Comparison of ENCODE assay signal across 23 cellular contexts in the genomic region with DNA sequence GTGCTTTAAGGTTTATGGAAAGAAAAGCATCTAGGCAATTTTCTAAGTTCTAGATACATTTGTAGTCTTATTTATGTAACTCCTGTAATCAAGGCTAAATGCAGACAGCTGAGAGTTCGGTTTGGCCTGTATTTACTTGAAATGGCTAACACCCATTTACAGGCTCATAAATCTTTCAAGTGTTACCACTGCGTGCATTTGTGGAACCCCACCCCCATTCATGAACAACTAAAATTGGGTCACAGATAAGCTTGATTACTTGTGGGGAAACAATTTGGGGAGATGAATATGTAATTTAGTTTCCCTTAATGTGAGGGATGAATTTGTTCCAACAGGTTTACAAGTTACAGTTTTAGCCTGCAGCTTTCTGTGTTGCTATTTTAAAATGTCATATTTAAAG.
DNase-seq lines count a peak whose midpoint lies in the region; ATAC-seq, FAIRE-seq and TF ChIP-seq lines count a peak whose summit lies in the region.
"Had no signal": no experiment of that assay in that cellular context is flagged by ENCODE, and none has a peak within 500 bp of the region (broad histone marks: within the 10 kb centered on the region; RNA-seq: fewer than 3 reads in every experiment).

No MANE protein-coding gene starts in this region.

- ATAC-seq in K562 (no peak), HG02588 (IDR thresholded peaks at IDR 0.05; ENCODE audit: unreplicated experiment) (no peak)
- ATAC-seq: activated CD4-positive, CD25-positive, alpha-beta regulatory T cell treated with anti-CD3 and anti-CD28 coated beads, Interleukin-2, amount 50 U/mL, for 24 hours; natural killer cell treated with Interleukin-12 subunit alpha and Interleukin-12 subunit beta and Interleukin-15 and Interleukin-18, amount 100 ng/mL, for 72 hours; upper lobe of right lung had no signal

- H3K36me3 ChIP-seq in K562 (ENCODE audit: control insufficient read depth, insufficient read depth, low read length) (no peaks in the 10 kb centered on the region), smooth muscle cell (ENCODE audit: low read depth) (no peaks in the 10 kb centered on the region)
- H3K36me3 ChIP-seq: brain microvascular endothelial cell, upper lobe of right lung had no signal

- TF ChIP-seq RAD21 in K562 (CRISPR knock-in tag; conservative IDR thresholded peaks at IDR 0.05 in 1 of 2, IDR thresholded peaks at IDR 0.05 in 1 of 2): no peak

- H3K9me3 ChIP-seq in K562 (replicated peaks; ENCODE audit: control insufficient read depth, insufficient read depth, low read depth, low read length) (no peaks in the 10 kb centered on the region), smooth muscle cell (replicated peaks; ENCODE audit: low read depth) (no peaks in the 10 kb centered on the region)
- H3K9me3 ChIP-seq: upper lobe of right lung had no signal

- POLR2A ChIA-PET in HEK293T (lab: Yijun Ruan, JAX): interaction anchor here (1.0 kb wide), 1 partner anchor 361 kb away, joined by 3 read pairs; a partner anchor contains a TSS
- POLR2A ChIA-PET in K562 (lab: Yijun Ruan, JAX): interaction anchor here (1.0 kb wide), 1 partner anchor 9 kb away, joined by 4 read pairs; no protein-coding TSS in a partner anchor

- TF ChIP-seq EP300 in K562 (IDR thresholded peaks at IDR 0.05; ENCODE audit: low read length): no peak

- no peaks in the 10 kb centered on the region for H3K9me1 ChIP-seq in K562 (ENCODE audit: control insufficient read depth, insufficient read depth, low read length)

- H3F3A ChIP-seq in smooth muscle cell (ENCODE audit: low read depth): peaks cover 3% of the 10 kb centered on the region

- H3K4me3 ChIP-seq in K562: no peak overlapping the region
- no peak overlapping the region for H3K4me3 ChIP-seq in smooth muscle cell
- no peak overlapping the region for H3K4me3 ChIP-seq in coronary artery
- H3K4me3 ChIP-seq: upper lobe of right lung had no signal

- no peak for TF ChIP-seq CTCF in K562 (IDR thresholded peaks at IDR 0.05 in 2 of 3, conservative IDR thresholded peaks at IDR 0.05 in 1 of 3; ENCODE audit: insufficient read depth in 2 of 3, low read depth in 1 of 3, low read length in 3 of 3)
- TF ChIP-seq CTCF in smooth muscle cell (IDR thresholded peaks at IDR 0.05; ENCODE audit: borderline replicate concordance, insufficient read depth, poor library complexity, severe bottlenecking): no peak
- TF ChIP-seq CTCF in coronary artery (IDR thresholded peaks at IDR 0.05): no peak

- H4K20me1 ChIP-seq in K562 (replicated peaks; ENCODE audit: control insufficient read depth, insufficient read depth, low read length) (no peaks in the 10 kb centered on the region), smooth muscle cell (ENCODE audit: low read depth) (no peaks in the 10 kb centered on the region)

- DNase-seq in HEK293T (ENCODE audit: extremely low spot score) (no peak), NCI-H1436 (lab: John Stamatoyannopoulos, UW) (peak; percentile 54), K562 (ENCODE audit: extremely low read depth in 1 of 4, low spot score in 3 of 4) (peak in 1 of 4 experiments; percentile 7), smooth muscle cell (lab: John Stamatoyannopoulos, UW; ENCODE audit: unreplicated experiment) (no peak), coronary artery (ENCODE audit: low spot score) (no peak)
- no peak for DNase-seq in stimulated activated CD8-positive, alpha-beta memory T cell treated with anti-CD3 and anti-CD28 coated beads, Interleukin-4, amount 100 ng/mL, for 48 hours
- DNase-seq: activated CD4-positive, alpha-beta memory T cell treated with anti-CD3 and anti-CD28 coated beads for 36 hours; activated CD8-positive, alpha-beta memory T cell treated with anti-CD3 and anti-CD28 coated beads, Interleukin-2, amount 50 U/mL, for 4 hours; activated naive CD4-positive, alpha-beta T cell treated with anti-CD3 and anti-CD28 coated beads for 36 hours; brain microvascular endothelial cell; IMR-90; midbrain; NCI-H1694 treated with DMSO at 0.1 percent for 48 hours; NCI-H526; RPMI8226; T-helper 1 cell; upper lobe of right lung had no signal

- in situ Hi-C loops in K562 (cut with MboI): no loop called here

- 2% methylated on average over 2 of the region's 2 CpGs for WGBS in K562 (ENCODE audit: insufficient coverage, low coverage, missing lambda C conversion rate)
- WGBS in smooth muscle cell (ENCODE audit: low lambda C conversion rate): 7% methylated on average over 2 of the region's 2 CpGs

- CTCF ChIA-PET in HEK293T (lab: Yijun Ruan, JAX): no interaction called here
- CTCF ChIA-PET in K562 (lab: Yijun Ruan, JAX; ENCODE audit: low intra/inter-chr PET ratio): no interaction called here

- H3K4me1 ChIP-seq in K562 (replicated peaks in 1 of 2; ENCODE audit: control insufficient read depth in 2 of 2, insufficient read depth in 2 of 2, low read length in 2 of 2): no peaks in the 10 kb centered on the region; a peak in 2 of 5 replicates
- H3K4me1 ChIP-seq in smooth muscle cell (ENCODE audit: low read depth): peaks cover 15% of the 10 kb centered on the region

- TF ChIP-seq POLR2A in K562 (conservative IDR thresholded peaks at IDR 0.05): no peak

- no peaks in the 10 kb centered on the region for H3K27me3 ChIP-seq in K562 (ENCODE audit: control insufficient read depth in 2 of 2, insufficient read depth in 2 of 2, low read length in 2 of 2)
- no peaks in the 10 kb centered on the region for H3K27me3 ChIP-seq in smooth muscle cell (ENCODE audit: low read depth)
- H3K27me3 ChIP-seq: brain microvascular endothelial cell, upper lobe of right lung had no signal

- no TSS peak for BruUV-seq in K562 (replicated peaks; lab: Mats Ljungman, UMichigan)

- H3K9ac ChIP-seq in K562 (ENCODE audit: insufficient read depth in 1 of 2, low read depth in 2 of 2, low read length in 2 of 2) (no peak overlapping the region), smooth muscle cell (ENCODE audit: low read depth) (peak overlapping the region; percentile 9)

- no peak for FAIRE-seq in K562 (lab: Jason Lieb, UNC)
- FAIRE-seq: H1, islet of Langerhans had no signal

- H3K4me2 ChIP-seq in K562 (ENCODE audit: insufficient read depth, low read length) (no peak overlapping the region), smooth muscle cell (peak overlapping the region; percentile 9)

- H3K27ac ChIP-seq in K562 (ENCODE audit: extremely low read depth, low read depth, low read length) (no peak overlapping the region), smooth muscle cell (ENCODE audit: low read depth) (peak overlapping the region; percentile 92), coronary artery (no peak overlapping the region)
- H3K27ac ChIP-seq: brain microvascular endothelial cell, epithelial cell of prostate, upper lobe of right lung had no signal

- intact Hi-C loops in K562 (cut with micrococcal nuclease): no loop called here

- H2AFZ ChIP-seq in K562 (ENCODE audit: low read depth, low read length): no peak overlapping the region
- peak overlapping the region; percentile 45 for H2AFZ ChIP-seq in smooth muscle cell (ENCODE audit: low read depth)

- H3K79me2 ChIP-seq in K562 (ENCODE audit: control insufficient read depth, insufficient read depth, low read length) (no peaks in the 10 kb centered on the region), smooth muscle cell (ENCODE audit: low read depth) (no peaks in the 10 kb centered on the region)

TF ChIP-seq in HEK293T, 16 proteins besides CTCF, POLR2A, EP300 and RAD21:
- TF ChIP-seq LEF1 (IDR thresholded peaks at IDR 0.05; ENCODE audit: borderline replicate concordance) (no peak), L3MBTL2 (conservative IDR thresholded peaks at IDR 0.05) (no peak), SUZ12 (IDR thresholded peaks at IDR 0.05) (no peak), ARNT (IDR thresholded peaks at IDR 0.05) (no peak), FOXA1 (IDR thresholded peaks at IDR 0.05) (no peak), NFRKB (IDR thresholded peaks at IDR 0.05) (no peak)
- TF ChIP-seq, protein P1, sequence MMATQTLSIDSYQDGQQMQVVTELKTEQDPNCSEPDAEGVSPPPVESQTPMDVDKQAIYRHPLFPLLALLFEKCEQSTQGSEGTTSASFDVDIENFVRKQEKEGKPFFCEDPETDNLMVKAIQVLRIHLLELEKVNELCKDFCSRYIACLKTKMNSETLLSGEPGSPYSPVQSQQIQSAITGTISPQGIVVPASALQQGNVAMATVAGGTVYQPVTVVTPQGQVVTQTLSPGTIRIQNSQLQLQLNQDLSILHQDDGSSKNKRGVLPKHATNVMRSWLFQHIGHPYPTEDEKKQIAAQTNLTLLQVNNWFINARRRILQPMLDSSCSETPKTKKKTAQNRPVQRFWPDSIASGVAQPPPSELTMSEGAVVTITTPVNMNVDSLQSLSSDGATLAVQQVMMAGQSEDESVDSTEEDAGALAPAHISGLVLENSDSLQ (IDR thresholded peaks at IDR 0.05): peak; percentile 56

TF ChIP-seq in K562, 482 proteins besides CTCF, POLR2A, EP300 and RAD21 (continues in another document):
- TF ChIP-seq, protein P2, sequence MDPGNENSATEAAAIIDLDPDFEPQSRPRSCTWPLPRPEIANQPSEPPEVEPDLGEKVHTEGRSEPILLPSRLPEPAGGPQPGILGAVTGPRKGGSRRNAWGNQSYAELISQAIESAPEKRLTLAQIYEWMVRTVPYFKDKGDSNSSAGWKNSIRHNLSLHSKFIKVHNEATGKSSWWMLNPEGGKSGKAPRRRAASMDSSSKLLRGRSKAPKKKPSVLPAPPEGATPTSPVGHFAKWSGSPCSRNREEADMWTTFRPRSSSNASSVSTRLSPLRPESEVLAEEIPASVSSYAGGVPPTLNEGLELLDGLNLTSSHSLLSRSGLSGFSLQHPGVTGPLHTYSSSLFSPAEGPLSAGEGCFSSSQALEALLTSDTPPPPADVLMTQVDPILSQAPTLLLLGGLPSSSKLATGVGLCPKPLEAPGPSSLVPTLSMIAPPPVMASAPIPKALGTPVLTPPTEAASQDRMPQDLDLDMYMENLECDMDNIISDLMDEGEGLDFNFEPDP (CRISPR knock-in tag; IDR thresholded peaks at IDR 0.05): no peak
- TF ChIP-seq ZBTB17 (CRISPR knock-in tag; IDR thresholded peaks at IDR 0.05): no peak
- no peak for TF ChIP-seq CREBBP (IDR thresholded peaks at IDR 0.05; ENCODE audit: low read depth, low read length)
- no peak for TF ChIP-seq BACH1 (tag; IDR thresholded peaks at IDR 0.05)
- TF ChIP-seq ZBED1 (IDR thresholded peaks at IDR 0.05): no peak
- TF ChIP-seq LEF1 (IDR thresholded peaks at IDR 0.05): peak; percentile 31; the same call in 1 of the 2 replicates
- TF ChIP-seq, protein P3, sequence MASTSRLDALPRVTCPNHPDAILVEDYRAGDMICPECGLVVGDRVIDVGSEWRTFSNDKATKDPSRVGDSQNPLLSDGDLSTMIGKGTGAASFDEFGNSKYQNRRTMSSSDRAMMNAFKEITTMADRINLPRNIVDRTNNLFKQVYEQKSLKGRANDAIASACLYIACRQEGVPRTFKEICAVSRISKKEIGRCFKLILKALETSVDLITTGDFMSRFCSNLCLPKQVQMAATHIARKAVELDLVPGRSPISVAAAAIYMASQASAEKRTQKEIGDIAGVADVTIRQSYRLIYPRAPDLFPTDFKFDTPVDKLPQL (IDR thresholded peaks at IDR 0.05; ENCODE audit: extremely low read depth, insufficient read length): no peak
- TF ChIP-seq RBM15 (IDR thresholded peaks at IDR 0.05; ENCODE audit: insufficient read depth, low read length): no peak
- no peak for TF ChIP-seq HLTF (IDR thresholded peaks at IDR 0.05)
